Comparison of ENCODE assay signal across 8 cellular contexts in genomic region chr7:45663167-45663921, GRCh38.
DNase-seq lines count a peak whose midpoint lies in the region; ATAC-seq and TF ChIP-seq lines count a peak whose summit lies in the region.

No MANE protein-coding gene starts in this region.

- peak; percentile 27; the same call in 1 of the 2 replicates for TF ChIP-seq RAD21 in SK-N-SH (IDR thresholded peaks at IDR 0.05; ENCODE audit: low read length)

- CTCF ChIA-PET in SK-N-SH (lab: Yijun Ruan, JAX): interaction anchor here (0.7 to 2.1 kb wide), 7 partner anchors 8 to 58 kb away, joined by 3 to 13 read pairs (median 3); no protein-coding TSS in a partner anchor

- H3K27me3 ChIP-seq in SK-N-SH (ENCODE audit: insufficient read depth) (no peaks in the 10 kb centered on the region), fibroblast of lung (ENCODE audit: control insufficient read depth, insufficient read depth, low read length) (no peaks in the 10 kb centered on the region), psoas muscle (ENCODE audit: insufficient read depth in 3 of 3, low read length in 2 of 3) (no peaks in the 10 kb centered on the region)

- H3K79me2 ChIP-seq in SK-N-SH (ENCODE audit: insufficient read depth): no peaks in the 10 kb centered on the region
- H3K79me2 ChIP-seq in fibroblast of lung (ENCODE audit: control insufficient read depth, insufficient read depth, low read length): no peaks in the 10 kb centered on the region

- TF ChIP-seq EP300 in SK-N-SH (IDR thresholded peaks at IDR 0.05; ENCODE audit: borderline replicate concordance in 1 of 2, low read depth in 1 of 2, low read length in 1 of 2): no peak

- POLR2A ChIA-PET in SK-N-SH (lab: Yijun Ruan, JAX): no interaction called here

- H3K36me3 ChIP-seq in SK-N-SH (replicated peaks in 1 of 2; ENCODE audit: control insufficient read depth in 1 of 2, insufficient read depth in 2 of 2, low read length in 1 of 2): no peaks in the 10 kb centered on the region
- no peaks in the 10 kb centered on the region for H3K36me3 ChIP-seq in fibroblast of lung (ENCODE audit: control insufficient read depth, insufficient read depth, low read length)
- no peaks in the 10 kb centered on the region for H3K36me3 ChIP-seq in psoas muscle (ENCODE audit: insufficient read depth in 1 of 2, low read depth in 1 of 2)

- peaks cover 0 to 4% of the 10 kb centered on the region in 2 experiments; a peak in 1 of 4 replicates for H3K4me1 ChIP-seq in SK-N-SH (ENCODE audit: control insufficient read depth in 1 of 2, insufficient read depth in 2 of 2, low read depth in 1 of 2, low read length in 1 of 2)
- H3K4me1 ChIP-seq in fibroblast of lung (ENCODE audit: control insufficient read depth, extremely low read depth, insufficient read depth, low read length): no peaks in the 10 kb centered on the region
- H3K4me1 ChIP-seq in psoas muscle: no peaks in the 10 kb centered on the region

- intact Hi-C loops in psoas muscle (cut with DNase I): no loop called here

- H2AFZ ChIP-seq in SK-N-SH (ENCODE audit: low read depth) (no peak overlapping the region), fibroblast of lung (ENCODE audit: low read length) (no peak overlapping the region)

- H3K9ac ChIP-seq in SK-N-SH: no peak overlapping the region
- no peak overlapping the region for H3K9ac ChIP-seq in fibroblast of lung (ENCODE audit: insufficient read depth, low read length)

- H3K9me3 ChIP-seq in SK-N-SH (no peaks in the 10 kb centered on the region), fibroblast of lung (ENCODE audit: control insufficient read depth, insufficient read depth, low read depth, low read length) (no peaks in the 10 kb centered on the region), psoas muscle (no peaks in the 10 kb centered on the region)

- no peaks in the 10 kb centered on the region for H3K9me2 ChIP-seq in SK-N-SH

- no peaks in the 10 kb centered on the region for H3F3A ChIP-seq in SK-N-SH (replicated peaks; ENCODE audit: insufficient read depth)

- H4K20me1 ChIP-seq in SK-N-SH (ENCODE audit: insufficient read depth) (no peaks in the 10 kb centered on the region), fibroblast of lung (ENCODE audit: control insufficient read depth, extremely low read depth, insufficient read depth, low read length) (no peaks in the 10 kb centered on the region)

- H3K4me2 ChIP-seq in SK-N-SH (no peak overlapping the region), fibroblast of lung (ENCODE audit: extremely low read depth, insufficient read depth, low read length) (no peak overlapping the region)

- TF ChIP-seq CTCF in SK-N-SH (IDR thresholded peaks at IDR 0.05) (peak; percentile 49), fibroblast of lung (conservative IDR thresholded peaks at IDR 0.05 in 1 of 2, IDR thresholded peaks at IDR 0.05 in 1 of 2; ENCODE audit: low read depth in 1 of 2, low read length in 2 of 2) (peak; percentile 69 to 75), psoas muscle (IDR thresholded peaks at IDR 0.05) (peak; percentile 25)

- H3K4me3 ChIP-seq in SK-N-SH (ENCODE audit: low read depth in 2 of 2, low read length in 1 of 2) (no peak overlapping the region), fibroblast of lung (replicated peaks in 1 of 4; ENCODE audit: control extremely low read depth in 1 of 4, insufficient read depth in 1 of 4, low read depth in 3 of 4, low read length in 4 of 4) (no peak overlapping the region), psoas muscle (no peak overlapping the region)

- 67% methylated on average over 19 of the region's 20 CpGs for WGBS in SK-N-SH (ENCODE audit: low lambda C conversion rate)
- 84 to 85% (median 85%) methylated on average over 20 of the region's 20 CpGs for WGBS in psoas muscle, 3 donors

- ATAC-seq in SK-N-SH treated with all-trans-retinoic acid at 6 μM for 48 hours: no peak
- peak in 2 of 4 donors; percentile 51 to 56 for ATAC-seq in psoas muscle
- ATAC-seq in HG03139 (IDR thresholded peaks at IDR 0.05; ENCODE audit: unreplicated experiment): no peak
- ATAC-seq in GM18909 (IDR thresholded peaks at IDR 0.05; ENCODE audit: poor library complexity, unreplicated experiment): no peak

- H3K27ac ChIP-seq in SK-N-SH (ENCODE audit: low read depth in 2 of 2, low read length in 1 of 2) (no peak overlapping the region), fibroblast of lung (ENCODE audit: insufficient read depth, low read length) (no peak overlapping the region), psoas muscle (no peak overlapping the region)

- DNase-seq in SK-N-SH (no peak), RPMI7951 (ENCODE audit: low read depth) (peak; percentile 20), fibroblast of lung (ENCODE audit: low read depth in 2 of 2) (peak; percentile 4 to 27), psoas muscle (peak in 1 of 2 donors; percentile 58), NCI-H2227 treated with DMSO at 0.1 percent for 48 hours (lab: John Stamatoyannopoulos, UW) (no peak)

TF ChIP-seq in SK-N-SH, 30 proteins besides CTCF, POLR2A, EP300 and RAD21:
- TF ChIP-seq, protein P1, sequence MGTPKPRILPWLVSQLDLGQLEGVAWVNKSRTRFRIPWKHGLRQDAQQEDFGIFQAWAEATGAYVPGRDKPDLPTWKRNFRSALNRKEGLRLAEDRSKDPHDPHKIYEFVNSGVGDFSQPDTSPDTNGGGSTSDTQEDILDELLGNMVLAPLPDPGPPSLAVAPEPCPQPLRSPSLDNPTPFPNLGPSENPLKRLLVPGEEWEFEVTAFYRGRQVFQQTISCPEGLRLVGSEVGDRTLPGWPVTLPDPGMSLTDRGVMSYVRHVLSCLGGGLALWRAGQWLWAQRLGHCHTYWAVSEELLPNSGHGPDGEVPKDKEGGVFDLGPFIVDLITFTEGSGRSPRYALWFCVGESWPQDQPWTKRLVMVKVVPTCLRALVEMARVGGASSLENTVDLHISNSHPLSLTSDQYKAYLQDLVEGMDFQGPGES (IDR thresholded peaks at IDR 0.05; ENCODE audit: low read depth, low read length): no peak
TF ChIP-seq in SK-N-SH: peak in this region for 0.

TF ChIP-seq in SK-N-SH treated with all-trans-retinoic acid at 6 μM for 48 hours, 23 proteins besides CTCF, POLR2A, EP300 and RAD21 (continues in another document):
- TF ChIP-seq, protein P2, sequence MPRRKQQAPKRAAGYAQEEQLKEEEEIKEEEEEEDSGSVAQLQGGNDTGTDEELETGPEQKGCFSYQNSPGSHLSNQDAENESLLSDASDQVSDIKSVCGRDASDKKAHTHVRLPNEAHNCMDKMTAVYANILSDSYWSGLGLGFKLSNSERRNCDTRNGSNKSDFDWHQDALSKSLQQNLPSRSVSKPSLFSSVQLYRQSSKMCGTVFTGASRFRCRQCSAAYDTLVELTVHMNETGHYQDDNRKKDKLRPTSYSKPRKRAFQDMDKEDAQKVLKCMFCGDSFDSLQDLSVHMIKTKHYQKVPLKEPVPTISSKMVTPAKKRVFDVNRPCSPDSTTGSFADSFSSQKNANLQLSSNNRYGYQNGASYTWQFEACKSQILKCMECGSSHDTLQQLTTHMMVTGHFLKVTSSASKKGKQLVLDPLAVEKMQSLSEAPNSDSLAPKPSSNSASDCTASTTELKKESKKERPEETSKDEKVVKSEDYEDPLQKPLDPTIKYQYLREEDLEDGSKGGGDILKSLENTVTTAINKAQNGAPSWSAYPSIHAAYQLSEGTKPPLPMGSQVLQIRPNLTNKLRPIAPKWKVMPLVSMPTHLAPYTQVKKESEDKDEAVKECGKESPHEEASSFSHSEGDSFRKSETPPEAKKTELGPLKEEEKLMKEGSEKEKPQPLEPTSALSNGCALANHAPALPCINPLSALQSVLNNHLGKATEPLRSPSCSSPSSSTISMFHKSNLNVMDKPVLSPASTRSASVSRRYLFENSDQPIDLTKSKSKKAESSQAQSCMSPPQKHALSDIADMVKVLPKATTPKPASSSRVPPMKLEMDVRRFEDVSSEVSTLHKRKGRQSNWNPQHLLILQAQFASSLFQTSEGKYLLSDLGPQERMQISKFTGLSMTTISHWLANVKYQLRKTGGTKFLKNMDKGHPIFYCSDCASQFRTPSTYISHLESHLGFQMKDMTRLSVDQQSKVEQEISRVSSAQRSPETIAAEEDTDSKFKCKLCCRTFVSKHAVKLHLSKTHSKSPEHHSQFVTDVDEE (CRISPR knock-in tag; IDR thresholded peaks at IDR 0.05): no peak
- no peak for TF ChIP-seq BACH2 (CRISPR knock-in tag; IDR thresholded peaks at IDR 0.05; ENCODE audit: borderline replicate concordance)
- no peak for TF ChIP-seq RARB (CRISPR knock-in tag; IDR thresholded peaks at IDR 0.05)
- TF ChIP-seq ZNF70 (CRISPR knock-in tag; IDR thresholded peaks at IDR 0.05): no peak
- TF ChIP-seq TCF4 (CRISPR knock-in tag; IDR thresholded peaks at IDR 0.05; ENCODE audit: borderline replicate concordance): no peak
- TF ChIP-seq ZFP30 (CRISPR knock-in tag; IDR thresholded peaks at IDR 0.05): no peak
- no peak for TF ChIP-seq TOX (CRISPR knock-in tag; IDR thresholded peaks at IDR 0.05; ENCODE audit: borderline replicate concordance)
- TF ChIP-seq OSR1 (CRISPR knock-in tag; IDR thresholded peaks at IDR 0.05): no peak
- no peak for TF ChIP-seq ZNF565 (CRISPR knock-in tag; conservative IDR thresholded peaks at IDR 0.05; ENCODE audit: low read depth)
- no peak for TF ChIP-seq ZC3H10 (CRISPR knock-in tag; IDR thresholded peaks at IDR 0.05)
- no peak for TF ChIP-seq CSRNP3 (CRISPR knock-in tag; IDR thresholded peaks at IDR 0.05)
- TF ChIP-seq GLIS3 (CRISPR knock-in tag; IDR thresholded peaks at IDR 0.05): no peak
- TF ChIP-seq ISL1 (CRISPR knock-in tag; IDR thresholded peaks at IDR 0.05): no peak

Comparison
In these comparisons a context has a peak if more than half of its experiments do, and no peak if none do; other contexts are left out.
1. DNase-seq: peak in RPMI7951 (single experiment) and fibroblast of lung (2 of 2); none in SK-N-SH (single experiment) and NCI-H2227 treated with DMSO at 0.1 percent for 48 hours (single experiment).
2. Peak in every context shown above with its lines, with median percentiles within 50 percentile points of each other: CTCF ChIP-seq.